ENCODE assay signal across 8 cellular contexts in the genomic region with DNA sequence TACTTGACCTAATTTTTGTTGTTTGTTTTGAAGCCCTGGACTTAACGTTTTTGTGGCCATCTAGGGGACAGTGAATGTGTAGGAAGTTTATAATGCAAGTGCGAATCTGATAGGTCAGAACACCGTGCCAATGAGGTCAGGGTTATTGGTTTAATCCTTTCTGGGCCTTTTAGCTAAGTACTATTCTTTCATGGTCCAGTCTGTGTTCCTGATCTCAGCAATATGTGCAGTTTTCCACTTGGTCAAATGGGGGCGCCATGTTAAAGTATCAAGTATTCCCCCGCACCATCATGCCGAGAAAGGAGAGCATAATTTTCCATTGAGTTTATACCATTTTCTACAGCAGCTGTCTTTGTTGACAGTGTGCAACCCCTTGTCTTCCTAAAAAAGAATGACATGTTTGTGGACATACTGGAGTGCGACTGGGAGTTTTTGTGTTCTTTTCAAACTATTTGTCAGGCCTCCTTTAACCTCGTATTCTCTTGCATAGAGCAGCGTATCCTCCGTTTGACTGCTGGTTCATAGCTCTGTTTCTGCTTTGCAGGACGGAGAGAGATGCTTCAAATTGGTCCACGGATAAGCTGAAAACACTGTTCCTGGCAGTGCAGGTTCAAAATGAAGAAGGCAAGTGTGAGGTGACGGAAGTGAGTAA. TPM values are rescaled to one million over a fixed set of nuclear protein-coding genes. Genes with fewer than 3 reads are reported as not detected.
DNase-seq lines count a peak whose midpoint lies in the region; ATAC-seq and TF ChIP-seq lines count a peak whose summit lies in the region.

No MANE protein-coding gene starts in this region.

- H3K9me3 ChIP-seq in effector memory CD4-positive, alpha-beta T cell (ENCODE audit: control insufficient read depth, low read length) = no peaks in the 10 kb centered on the region
- no peaks in the 10 kb centered on the region for H3K9me3 ChIP-seq in mucosa of rectum (ENCODE audit: control insufficient read depth in 2 of 2, low read length in 2 of 2)

- no peak overlapping the region for H3K27ac ChIP-seq in ACC112 (ENCODE audit: low read depth, low read length)
- peak overlapping the region; percentile 34 for H3K27ac ChIP-seq in effector memory CD4-positive, alpha-beta T cell (ENCODE audit: insufficient read depth, low read length, poor library complexity, severe bottlenecking)
- H3K27ac ChIP-seq in mucosa of rectum (ENCODE audit: low read depth in 2 of 2, low read length in 2 of 2) = peak overlapping the region; percentile 24 to 93

- CTCF ChIA-PET in activated CD4-positive, alpha-beta memory T cell treated with anti-CD3 and anti-CD28 coated beads, Interleukin-2, amount 10 ng/mL, durations not matched to agents 7 days and 5 days (lab: Charles Lee) = interaction anchor here (0.7 to 2.9 kb wide), 27 partner anchors 9 to 386 kb away, joined by 3 to 22 read pairs (median 4); a partner anchor contains a TSS

- H3K4me3 ChIP-seq in ACC112 (ENCODE audit: low read depth, low read length) (peak overlapping the region; percentile 96), mucosa of rectum (ENCODE audit: low read length in 2 of 2) (peak overlapping the region; percentile 97 to 99)
- H3K4me3 ChIP-seq in effector memory CD4-positive, alpha-beta T cell (ENCODE audit: insufficient read depth, low read depth, low read length, poor library complexity, severe bottlenecking) = peak overlapping the region; percentile 77

- H3K4me1 ChIP-seq in ACC112 (ENCODE audit: control insufficient read depth, insufficient read depth, low read length, unreplicated experiment) (peaks cover 15% of the 10 kb centered on the region), mucosa of rectum (ENCODE audit: control insufficient read depth in 2 of 2, insufficient read depth in 2 of 2, low read length in 2 of 2) (peaks cover 18 to 25% of the 10 kb centered on the region in 2 donors)
- peaks cover 17% of the 10 kb centered on the region for H3K4me1 ChIP-seq in effector memory CD4-positive, alpha-beta T cell (ENCODE audit: control insufficient read depth, insufficient read depth, low read length, poor library complexity, severe bottlenecking)

- H3K27ac Mint-ChIP-seq in activated CD4-positive, alpha-beta memory T cell treated with anti-CD3 and anti-CD28 coated beads, Interleukin-2, amount 10 ng/mL, durations not matched to agents 7 days and 5 days = peak overlapping the region; percentile 99

- peak overlapping the region; percentile 88 to 95 for H3K9ac ChIP-seq in mucosa of rectum (ENCODE audit: low read depth in 1 of 2, low read length in 2 of 2)

- H2AFZ ChIP-seq in ACC112 (ENCODE audit: low read length, unreplicated experiment) = no peak overlapping the region

- no peaks in the 10 kb centered on the region for H3K27me3 Mint-ChIP-seq in activated CD4-positive, alpha-beta memory T cell treated with anti-CD3 and anti-CD28 coated beads, Interleukin-2, amount 10 ng/mL, durations not matched to agents 7 days and 5 days

- H3K9me3 Mint-ChIP-seq in activated CD4-positive, alpha-beta memory T cell treated with anti-CD3 and anti-CD28 coated beads, Interleukin-2, amount 10 ng/mL, durations not matched to agents 7 days and 5 days = no peaks in the 10 kb centered on the region

- H3K79me2 ChIP-seq in ACC112 (ENCODE audit: control insufficient read depth, insufficient read depth, low read length, unreplicated experiment) = peaks cover 55% of the 10 kb centered on the region

- POLR2A ChIA-PET in activated CD4-positive, alpha-beta memory T cell treated with anti-CD3 and anti-CD28 coated beads, Interleukin-2, amount 10 ng/mL, durations not matched to agents 7 days and 5 days (lab: Charles Lee) = interaction anchor here (0.5 to 3.9 kb wide), 9 partner anchors 8 to 341 kb away, joined by 3 to 26 read pairs (median 6); a partner anchor contains a TSS

- H3K36me3 ChIP-seq in ACC112 (ENCODE audit: insufficient read depth, low read length) (peaks cover 29% of the 10 kb centered on the region), mucosa of rectum (ENCODE audit: control insufficient read depth in 2 of 2, insufficient read depth in 2 of 2, low read length in 2 of 2) (peaks cover 34 to 35% of the 10 kb centered on the region in 2 donors)
- peaks cover 39% of the 10 kb centered on the region for H3K36me3 ChIP-seq in effector memory CD4-positive, alpha-beta T cell (ENCODE audit: control insufficient read depth, insufficient read depth, low read length)

- peak; percentile 58 for DNase-seq in NCI-H460 (ENCODE audit: extremely low read depth, low read depth)
- peak; percentile 73 for DNase-seq in activated CD4-positive, alpha-beta memory T cell treated with anti-CD3 and anti-CD28 coated beads, Interleukin-2, amount 10 ng/mL, durations not matched to agents 7 days and 5 days
- peak in 2 of 3 donors; percentile 23 to 48 for DNase-seq in effector memory CD4-positive, alpha-beta T cell
- DNase-seq in stimulated activated CD8-positive, alpha-beta memory T cell treated with anti-CD3 and anti-CD28 coated beads, Interleukin-7, amount 100 ng/mL, for 24 hours (ENCODE audit: low read depth) = peak; percentile 43

- H3K27me3 ChIP-seq in ACC112 (ENCODE audit: insufficient read depth, low read length) (no peaks in the 10 kb centered on the region), mucosa of rectum (ENCODE audit: control insufficient read depth in 2 of 2, insufficient read depth in 2 of 2, low read length in 2 of 2) (no peaks in the 10 kb centered on the region)
- H3K27me3 ChIP-seq in effector memory CD4-positive, alpha-beta T cell (replicated peaks; ENCODE audit: control insufficient read depth, insufficient read depth, low read length, poor library complexity, severe bottlenecking) = no peaks in the 10 kb centered on the region

- TF ChIP-seq CTCF in GM12874 (IDR thresholded peaks at IDR 0.05; ENCODE audit: insufficient read depth, low read depth, low read length) = peak; percentile 64

- H3K4me3 Mint-ChIP-seq in activated CD4-positive, alpha-beta memory T cell treated with anti-CD3 and anti-CD28 coated beads, Interleukin-2, amount 10 ng/mL, durations not matched to agents 7 days and 5 days = peak overlapping the region; percentile 100

- no peak for ATAC-seq in HG02884 (IDR thresholded peaks at IDR 0.05; ENCODE audit: unreplicated experiment)

- peaks cover 40% of the 10 kb centered on the region for H3K36me3 Mint-ChIP-seq in activated CD4-positive, alpha-beta memory T cell treated with anti-CD3 and anti-CD28 coated beads, Interleukin-2, amount 10 ng/mL, durations not matched to agents 7 days and 5 days (ENCODE audit: low read depth)

- H3K4me1 Mint-ChIP-seq in activated CD4-positive, alpha-beta memory T cell treated with anti-CD3 and anti-CD28 coated beads, Interleukin-2, amount 10 ng/mL, durations not matched to agents 7 days and 5 days = peaks cover 34% of the 10 kb centered on the region

RNA-seq across cellular contexts. Expression of a gene that starts 1.3 kb away (rescaled TPM):
- 119 and 120 TPM in 2 replicates for total RNA-seq in NCI-H460 (2014; rRNA removed; shearing (Covaris generic))
- 320 and 404 TPM in 2 replicates for polyA plus RNA-seq in NCI-H460 (2014; cell fraction: nucleus; rRNA removed)
- 100 to 1,000 TPM; 152 to 162 TPM for total RNA-seq in activated CD4-positive, alpha-beta memory T cell treated with anti-CD3 and anti-CD28 coated beads, Interleukin-2, amount 10 ng/mL, durations not matched to agents 7 days and 5 days

RNA-seq across cellular contexts. Expression of a gene that starts 1.8 kb away (rescaled TPM):
- total RNA-seq in NCI-H460 (2014; rRNA removed; shearing (Covaris generic)) = 17.9 and 21.1 TPM in 2 replicates
- 12.3 and 12.9 TPM in 2 replicates for polyA plus RNA-seq in NCI-H460 (2014; cell fraction: nucleus; rRNA removed)
- 10 to 100 TPM; 20.3 to 20.6 TPM for total RNA-seq in activated CD4-positive, alpha-beta memory T cell treated with anti-CD3 and anti-CD28 coated beads, Interleukin-2, amount 10 ng/mL, durations not matched to agents 7 days and 5 days

RNA-seq across cellular contexts. Expression of a gene that starts 35.9 kb away (rescaled TPM):
- total RNA-seq in NCI-H460 (2014; rRNA removed; shearing (Covaris generic)) = 0.20 and 0.32 TPM in 2 replicates
- 0.12 and 0.18 TPM in 2 replicates for polyA plus RNA-seq in NCI-H460 (2014; cell fraction: nucleus; rRNA removed)
- total RNA-seq in activated CD4-positive, alpha-beta memory T cell treated with anti-CD3 and anti-CD28 coated beads, Interleukin-2, amount 10 ng/mL, durations not matched to agents 7 days and 5 days = under 1 TPM; 0.35 to 0.48 TPM

RNA-seq across cellular contexts. Expression of a gene that starts 39.4 kb away (rescaled TPM):
- total RNA-seq in NCI-H460 (2014; rRNA removed; shearing (Covaris generic)) = 0.17 and 0.29 TPM in 2 replicates
- polyA plus RNA-seq in NCI-H460 (2014; cell fraction: nucleus; rRNA removed) = 0.19 TPM in 1 of 2 replicates, not detected in the other
- total RNA-seq in activated CD4-positive, alpha-beta memory T cell treated with anti-CD3 and anti-CD28 coated beads, Interleukin-2, amount 10 ng/mL, durations not matched to agents 7 days and 5 days = not detected
